1 cellular context compared by ENCODE assay signal in the genomic region with DNA sequence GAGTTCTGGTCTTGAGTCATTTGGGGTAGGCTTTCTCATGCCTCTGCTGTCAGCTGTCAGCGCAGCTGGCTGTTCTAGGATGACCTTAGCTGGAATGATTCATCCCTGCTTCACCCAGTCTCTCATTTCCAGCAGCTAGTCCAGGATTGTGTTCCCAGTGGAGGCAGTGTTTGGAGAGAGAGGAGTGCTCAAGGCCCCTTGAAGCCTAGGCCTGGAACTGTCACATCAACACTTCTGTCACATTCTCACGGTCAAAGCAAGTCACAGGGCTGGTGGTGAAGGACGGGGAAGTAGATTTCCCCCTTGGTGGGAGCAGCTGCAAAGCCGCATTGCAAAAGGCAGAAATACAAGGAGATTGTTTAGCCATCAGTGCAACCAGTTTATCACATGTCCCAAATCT.
TF ChIP-seq lines count a peak whose summit lies in the region.

No MANE protein-coding gene starts in this region.

TF ChIP-seq in GM23338, 12 proteins besides CTCF, POLR2A, EP300 and RAD21 (continued from another document):
- TF ChIP-seq ZNF462 (CRISPR knock-in tag; IDR thresholded peaks at IDR 0.05) (no peak), POLR2AphosphoS5 (IDR thresholded peaks at IDR 0.05; ENCODE audit: low read depth) (no peak), EZH2phosphoT487 (IDR thresholded peaks at IDR 0.05; ENCODE audit: unreplicated experiment) (no peak), ZNF331 (CRISPR knock-in tag; IDR thresholded peaks at IDR 0.05; ENCODE audit: low read depth) (no peak)
